In genomic region chr1:16498573-16499359, GRCh38 we compare ENCODE assay signal across 8 cellular contexts. TPM values are rescaled to one million over a fixed set of nuclear protein-coding genes. Genes with fewer than 3 reads are reported as not detected.
DNase-seq lines count a peak whose midpoint lies in the region; ATAC-seq and TF ChIP-seq lines count a peak whose summit lies in the region.

No MANE protein-coding gene starts in this region.

- peak; percentile 89 for ATAC-seq in HG03432 (IDR thresholded peaks at IDR 0.05; ENCODE audit: unreplicated experiment)
- ATAC-seq in left colon: peak; percentile 96

- DNase-seq in AG20443 (ENCODE audit: low spot score) (peak; percentile 97), NCI-H510A (lab: John Stamatoyannopoulos, UW) (peak; percentile 96), cerebellum (ENCODE audit: low spot score) (peak; percentile 96), left colon (peak; percentile 87 to 94)
- peak; percentile 74 to 82 for DNase-seq in activated CD4-positive, alpha-beta T cell treated with anti-CD3 and anti-CD28 coated beads for 24 hours (ENCODE audit: low read depth in 2 of 2)
- DNase-seq in stimulated activated CD4-positive, alpha-beta T cell treated with anti-CD3 and anti-CD28 coated beads, Interleukin-1b, Interleukin-23, amount 100 ng/mL, for 24 hours (ENCODE audit: low read depth in 4 of 4, low spot score in 1 of 4): peak; percentile 54 to 82 (median 64)

- intact Hi-C loops in left colon (cut with DNase I, micrococcal nuclease): no loop called here

- peak; percentile 42 for TF ChIP-seq POLR2A in GM19099 (IDR thresholded peaks at IDR 0.05; ENCODE audit: extremely low read depth, insufficient read length, low read depth)

RNA-seq across cellular contexts. Expression of gene RNU1-1, which starts 15.3 kb away (rescaled TPM):
- total RNA-seq in cerebellum (40,842 TPM), left colon (1,000 to 10,000 TPM; 3,977 to 5,589 TPM)

RNA-seq across cellular contexts. Expression of gene NECAP2, which starts 58.2 kb away (rescaled TPM):
- total RNA-seq in cerebellum (25.0 TPM), left colon (10 to 100 TPM; 41.5 to 57.0 TPM)

Comparison
In these comparisons a context has a peak if more than half of its experiments do, and no peak if none do; other contexts are left out.
1. Peak in every context shown above with its lines: DNase-seq and ATAC-seq.